In genomic region chr15:78242128-78242527, GRCh38 we compare ENCODE assay signal across 9 cellular contexts. TPM values are rescaled to one million over a fixed set of nuclear protein-coding genes. Genes with fewer than 3 reads are reported as not detected.
A peak's percentile ranks its signal among the peaks of the same experiment; 100 is the strongest.
DNase-seq lines count a peak whose midpoint lies in the region; ATAC-seq and TF ChIP-seq lines count a peak whose summit lies in the region.
"Had no signal": no experiment of that assay in that cellular context is flagged by ENCODE, and none has a peak within 500 bp of the region (broad histone marks: within the 10 kb centered on the region; RNA-seq: fewer than 3 reads in every experiment).

No MANE protein-coding gene starts in this region.

- no peaks in the 10 kb centered on the region for H3K9me2 ChIP-seq in SK-N-SH

- H3K79me2 ChIP-seq in SK-N-SH (ENCODE audit: insufficient read depth) = no peaks in the 10 kb centered on the region

- no peak overlapping the region for H3K9ac ChIP-seq in SK-N-SH

- no peaks in the 10 kb centered on the region for H3K4me1 ChIP-seq in A673 (ENCODE audit: insufficient read depth, low read length, poor library complexity, severe bottlenecking)
- H3K4me1 ChIP-seq in SK-N-SH (ENCODE audit: control insufficient read depth in 1 of 2, insufficient read depth in 2 of 2, low read depth in 1 of 2, low read length in 1 of 2) = peaks cover 0 to 12% of the 10 kb centered on the region in 2 experiments; a peak in 1 of 4 replicates
- H3K4me1 ChIP-seq in foreskin keratinocyte = no peaks in the 10 kb centered on the region

- H3K4me3 ChIP-seq in A673 (ENCODE audit: low read depth, low read length, poor library complexity, severe bottlenecking) (no peak overlapping the region), GM12864 (ENCODE audit: low read depth, low read length) (no peak overlapping the region), SK-N-SH (ENCODE audit: low read depth in 2 of 2, low read length in 1 of 2) (no peak overlapping the region)

- intact Hi-C loops in A673 (cut with micrococcal nuclease; ENCODE audit: unreplicated experiment) = loop anchor here (2.0 to 5.0 kb wide), 2 partner anchors 45 to 283 kb away; no protein-coding TSS in a partner anchor

- no peaks in the 10 kb centered on the region for H4K20me1 ChIP-seq in SK-N-SH (ENCODE audit: insufficient read depth)

- no peaks in the 10 kb centered on the region for H3K9me3 ChIP-seq in A673 (ENCODE audit: low read depth, low read length, poor library complexity, severe bottlenecking)
- H3K9me3 ChIP-seq in SK-N-SH = no peaks in the 10 kb centered on the region

- H3K27ac ChIP-seq in A673 (ENCODE audit: low read depth, low read length, poor library complexity, severe bottlenecking) = no peak overlapping the region
- no peak overlapping the region for H3K27ac ChIP-seq in SK-N-SH (ENCODE audit: low read depth in 2 of 2, low read length in 1 of 2)
- H3K27ac ChIP-seq in foreskin keratinocyte = no peak overlapping the region

- peak; percentile 39 for ATAC-seq in foreskin keratinocyte
- ATAC-seq in HG03520 (IDR thresholded peaks at IDR 0.05; ENCODE audit: unreplicated experiment) = no peak

- no peak overlapping the region for H3K4me2 ChIP-seq in SK-N-SH

- BruUV-seq in A673 (replicated peaks; lab: Mats Ljungman, UMichigan) = no TSS peak

- no peaks in the 10 kb centered on the region for H3K36me3 ChIP-seq in A673 (ENCODE audit: insufficient read depth, low read length, poor library complexity, severe bottlenecking)
- no peaks in the 10 kb centered on the region for H3K36me3 ChIP-seq in SK-N-SH (replicated peaks in 1 of 2; ENCODE audit: control insufficient read depth in 1 of 2, insufficient read depth in 2 of 2, low read length in 1 of 2)

- POLR2A ChIA-PET in A673 (lab: Charles Lee; ENCODE audit: low non-redundant PET) = no interaction called here
- POLR2A ChIA-PET in SK-N-SH (lab: Yijun Ruan, JAX) = no interaction called here

- TF ChIP-seq CTCF in A673 (conservative IDR thresholded peaks at IDR 0.05; ENCODE audit: low read depth, low read length) (peak; percentile 65), GM12864 (IDR thresholded peaks at IDR 0.05; ENCODE audit: low read depth, low read length, missing control alignments) (peak; percentile 70), SK-N-SH (IDR thresholded peaks at IDR 0.05) (peak; percentile 59), foreskin keratinocyte (conservative IDR thresholded peaks at IDR 0.05) (peak; percentile 53)

- TF ChIP-seq RAD21 in SK-N-SH (IDR thresholded peaks at IDR 0.05; ENCODE audit: low read length) = no peak; the same call in 1 of the 2 replicates

- TF ChIP-seq EP300 in SK-N-SH (IDR thresholded peaks at IDR 0.05; ENCODE audit: borderline replicate concordance in 1 of 2, low read depth in 1 of 2, low read length in 1 of 2) = no peak

- H3F3A ChIP-seq in SK-N-SH (replicated peaks; ENCODE audit: insufficient read depth) = no peaks in the 10 kb centered on the region

- CTCF ChIA-PET in A673 (lab: Charles Lee) (interaction anchor here (0.5 to 1.1 kb wide), 2 partner anchors 119 to 129 kb away, joined by 3 read pairs; no protein-coding TSS in a partner anchor), SK-N-SH (lab: Yijun Ruan, JAX) (interaction anchor here (0.6 to 11.0 kb wide), 26 partner anchors 8 to 662 kb away, joined by 3 to 168 read pairs (median 5); partner anchors contain the start of gene CIB2)

- WGBS in SK-N-SH (ENCODE audit: low lambda C conversion rate) = 61% methylated on average over 3 of the region's 5 CpGs

- no peak overlapping the region for H2AFZ ChIP-seq in SK-N-SH (ENCODE audit: low read depth)

- no peaks in the 10 kb centered on the region for H3K27me3 ChIP-seq in A673 (replicated peaks; ENCODE audit: insufficient read depth, low read depth, low read length, poor library complexity)
- H3K27me3 ChIP-seq in SK-N-SH (ENCODE audit: insufficient read depth) = peaks cover 5% of the 10 kb centered on the region; the same call in 1 of the 2 replicates
- H3K27me3 ChIP-seq in foreskin keratinocyte = no peaks in the 10 kb centered on the region

- DNase-seq in A673 (ENCODE audit: low spot score) = peak; percentile 47
- DNase-seq in GM12864 (ENCODE audit: low read depth) = no peak
- DNase-seq in SK-N-SH = peak; percentile 72
- DNase-seq in foreskin keratinocyte = no peak
- no peak for DNase-seq in DMS114 treated with DMSO at 0.1 percent for 48 hours (lab: John Stamatoyannopoulos, UW; ENCODE audit: unreplicated experiment)
- no peak for DNase-seq in medulla oblongata (ENCODE audit: extremely low spot score)
- DNase-seq in NCI-H146 (lab: John Stamatoyannopoulos, UW) = no peak
- DNase-seq: NCI-H1092 treated with DMSO at 0.1 percent for 48 hours had no signal

TF ChIP-seq in SK-N-SH, 30 proteins besides CTCF, POLR2A, EP300 and RAD21:
- TF ChIP-seq YY1 (IDR thresholded peaks at IDR 0.05; ENCODE audit: low read depth) (no peak), SMC3 (IDR thresholded peaks at IDR 0.05; ENCODE audit: low read depth, low read length) (peak; percentile 30)

RNA-seq across cellular contexts. Expression of gene ACSBG1, which starts 7.8 kb away (rescaled TPM):
- total RNA-seq in A673 (2021) = 0.35 and 0.45 TPM in 2 replicates
- under 0.01 and 0.02 TPM in 2 replicates for polyA plus RNA-seq in SK-N-SH (2012; rRNA removed)
- polyA plus RNA-seq in SK-N-SH (2012; cell fraction: cytosol; rRNA removed) = 0.01 and 0.04 TPM in 2 replicates
- polyA plus RNA-seq in SK-N-SH (2012; cell fraction: nucleus; rRNA removed) = 0.01 TPM in 1 of 2 replicates, not detected in the other
- not detected in 2 replicates for total RNA-seq in foreskin keratinocyte
- polyA plus RNA-seq in foreskin keratinocyte = 0.02 TPM in 2 replicates

RNA-seq across cellular contexts. Expression of gene DNAJA4, which starts 22.2 kb away (rescaled TPM):
- total RNA-seq in A673 (2021) (12.0 and 15.7 TPM in 2 replicates), foreskin keratinocyte (8.8 and 10.6 TPM in 2 replicates)
- polyA plus RNA-seq in SK-N-SH (2012; rRNA removed) (0.02 and 0.03 TPM in 2 replicates), foreskin keratinocyte (5.1 and 7.5 TPM in 2 replicates)
- 0.03 and 0.07 TPM in 2 replicates for polyA plus RNA-seq in SK-N-SH (2012; cell fraction: cytosol; rRNA removed)
- 0.14 and 0.15 TPM in 2 replicates for polyA plus RNA-seq in SK-N-SH (2012; cell fraction: nucleus; rRNA removed)

RNA-seq across cellular contexts. Expression of gene SKIC8, which starts 57.3 kb away (rescaled TPM):
- total RNA-seq in A673 (2021) (55.5 and 57.9 TPM in 2 replicates), foreskin keratinocyte (58.8 and 64.0 TPM in 2 replicates)
- polyA plus RNA-seq in SK-N-SH (2012; rRNA removed) (78.8 and 124 TPM in 2 replicates), foreskin keratinocyte (52.2 and 58.2 TPM in 2 replicates)
- 103 TPM in 2 replicates for polyA plus RNA-seq in SK-N-SH (2012; cell fraction: cytosol; rRNA removed)
- 80.1 and 91.4 TPM in 2 replicates for polyA plus RNA-seq in SK-N-SH (2012; cell fraction: nucleus; rRNA removed)

Comparison
In these comparisons a context has a peak if more than half of its experiments do, and no peak if none do; other contexts are left out.
1. DNase-seq: peak in A673 (single experiment) and SK-N-SH (single experiment); none in GM12864 (single experiment), foreskin keratinocyte (0 of 2), DMS114 treated with DMSO at 0.1 percent for 48 hours (single experiment), medulla oblongata (single experiment) and NCI-H146 (single experiment).
2. Peak in every context shown above with its lines, with median percentiles within 50 percentile points of each other: CTCF ChIP-seq.